In the genomic region with DNA sequence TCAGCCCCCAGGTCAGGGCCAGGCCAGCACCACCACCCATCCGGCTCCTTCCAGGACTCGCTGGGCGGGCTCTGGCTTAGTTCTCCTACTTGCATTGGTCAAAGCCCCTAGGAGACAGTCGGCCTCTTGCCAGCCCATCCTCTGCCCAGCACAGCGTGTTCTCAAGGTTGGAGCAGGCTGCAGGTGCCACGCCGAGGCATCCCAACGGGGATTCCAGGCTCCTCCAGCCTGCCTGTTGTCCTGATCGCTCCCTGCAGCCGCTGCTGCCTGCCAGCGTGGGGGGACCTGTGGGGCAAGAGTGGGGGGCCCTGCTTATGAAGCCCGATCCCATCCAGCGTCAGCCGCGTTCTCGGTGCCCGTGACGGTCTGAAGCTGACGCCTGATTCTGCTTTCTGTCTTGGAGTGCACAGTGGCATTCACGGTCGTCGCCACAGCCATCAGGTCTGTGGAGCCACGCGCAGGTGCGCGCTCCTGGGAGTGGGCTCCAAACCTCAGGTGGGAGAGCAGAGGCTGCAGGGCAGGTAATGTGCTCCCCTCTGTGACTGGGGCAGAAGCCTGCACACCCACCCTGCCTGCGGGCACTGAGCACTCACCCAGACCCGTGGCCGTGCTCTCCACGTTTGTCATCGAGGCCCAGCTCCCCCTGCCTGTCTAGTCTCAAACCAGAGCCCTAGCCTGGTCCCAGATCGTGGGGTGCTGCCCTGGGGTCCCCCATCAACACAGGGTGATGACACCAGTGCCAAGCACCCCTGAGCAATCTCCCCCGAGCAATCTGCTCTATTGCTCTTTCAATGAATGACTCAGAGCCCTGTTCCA, we compare ENCODE assay signal across 24 cellular contexts.
"Had no signal": no experiment of that assay in that cellular context is flagged by ENCODE, and none has a peak within 500 bp of the region (broad histone marks: within the 10 kb centered on the region; RNA-seq: fewer than 3 reads in every experiment).

No MANE protein-coding gene starts in this region.

- H3K36me3 ChIP-seq: esophagus squamous epithelium, ovary, right lobe of liver, thoracic aorta, tibial nerve, upper lobe of left lung, uterus had no signal

- H3K4me1 ChIP-seq: esophagus squamous epithelium, right lobe of liver, tibial nerve, upper lobe of left lung, uterus had no signal

- H3K4me2 ChIP-seq: smooth muscle cell had no signal

- ATAC-seq: effector memory CD8-positive, alpha-beta T cell; left lobe of liver; naive thymus-derived CD8-positive, alpha-beta T cell; right lobe of liver; stimulated activated memory B cell treated with anti-CD40 and anti-IgM and Interleukin-4, amounts not matched to agents 10 μg/mL and 1 μg/mL and 100 μg/mL, for 72 hours had no signal

- DNase-seq: cerebellar nuclear complex; cortex of kidney; effector memory CD8-positive, alpha-beta T cell; erythroblast; esophagus squamous epithelium; hypothalamus; immature natural killer cell; mammary epithelial cell; mesendoderm; naive thymus-derived CD8-positive, alpha-beta T cell; nephron progenitor cell; occipital lobe; ovary; retina; stimulated activated CD4-positive, alpha-beta T cell treated with anti-CD3 and anti-CD28 coated beads, Interleukin-2, amount 100 ng/mL, for 24 hours; stimulated activated CD4-positive, alpha-beta T cell treated with anti-CD3 and anti-CD28 coated beads, Interleukin-4, amount 100 ng/mL, for 4 hours; uterus had no signal

- H3K4me3 ChIP-seq: esophagus squamous epithelium, ovary, right lobe of liver, smooth muscle cell, thoracic aorta, tibial nerve, upper lobe of left lung, uterus had no signal

- H3K27ac ChIP-seq: esophagus squamous epithelium, ovary, right lobe of liver, thoracic aorta, tibial nerve, upper lobe of left lung, uterus had no signal

- H3K9me3 ChIP-seq: ovary, right lobe of liver, uterus had no signal

- H3K27me3 ChIP-seq: ovary, right lobe of liver, tibial nerve, upper lobe of left lung, uterus had no signal
